Comparison of ENCODE assay signal across 23 cellular contexts in genomic region chr2:131045925-131046579, GRCh38. TPM values are rescaled to one million over a fixed set of nuclear protein-coding genes. Genes with fewer than 3 reads are reported as not detected.
A peak's percentile ranks its signal among the peaks of the same experiment; 100 is the strongest.
DNase-seq lines count a peak whose midpoint lies in the region; ATAC-seq and TF ChIP-seq lines count a peak whose summit lies in the region.
"Had no signal": no experiment of that assay in that cellular context is flagged by ENCODE, and none has a peak within 500 bp of the region (broad histone marks: within the 10 kb centered on the region; RNA-seq: fewer than 3 reads in every experiment).

No MANE protein-coding gene starts in this region.

- H3K36me3 Mint-ChIP-seq in activated T-cell treated with anti-CD3 and anti-CD28 coated beads, Interleukin-2, amount 50 U/mL, for 24 hours (ENCODE audit: low read depth): peaks cover 45% of the 10 kb centered on the region
- H3K36me3 Mint-ChIP-seq in T-helper 17 cell (ENCODE audit: low read depth) (peaks cover 12% of the 10 kb centered on the region), Calu3 (ENCODE audit: insufficient read depth, unreplicated experiment) (peaks cover 45% of the 10 kb centered on the region)

- peak overlapping the region in 2 of 3 donors; percentile 33 to 57 for H3K9ac ChIP-seq in skeletal muscle tissue (ENCODE audit: low read depth in 1 of 3, low read length in 3 of 3)

- CTCF ChIA-PET in Calu3 (lab: Charles Lee): no interaction called here

- peaks cover 27 to 67% (median 41%) of the 10 kb centered on the region in 3 donors for H3K4me1 ChIP-seq in skeletal muscle tissue (ENCODE audit: control insufficient read depth in 3 of 3, insufficient read depth in 3 of 3, low read length in 3 of 3)

- intact Hi-C loops in Calu3 (cut with micrococcal nuclease; ENCODE audit: unreplicated experiment): no loop called here

- peak overlapping the region; percentile 19 for H3K27ac ChIP-seq in skeletal muscle tissue (ENCODE audit: low read depth, low read length)
- H3K27ac ChIP-seq: esophagus muscularis mucosa, HL-60 had no signal

- H3K4me1 Mint-ChIP-seq in activated T-cell treated with anti-CD3 and anti-CD28 coated beads, Interleukin-2, amount 50 U/mL, for 24 hours (ENCODE audit: low read depth): peaks cover 14% of the 10 kb centered on the region
- H3K4me1 Mint-ChIP-seq in T-helper 17 cell (peaks cover 20% of the 10 kb centered on the region), Calu3 (ENCODE audit: low read depth, unreplicated experiment) (no peaks in the 10 kb centered on the region)
- H3K4me1 Mint-ChIP-seq: CD14-positive monocyte had no signal

- H3K27ac Mint-ChIP-seq in activated T-cell treated with anti-CD3 and anti-CD28 coated beads, Interleukin-2, amount 50 U/mL, for 24 hours: peak overlapping the region; percentile 29
- H3K27ac Mint-ChIP-seq in T-helper 17 cell: peak overlapping the region; percentile 63
- H3K27ac Mint-ChIP-seq in Calu3 (ENCODE audit: unreplicated experiment): no peak overlapping the region
- H3K27ac Mint-ChIP-seq: activated naive CD8-positive, alpha-beta T cell treated with anti-CD3 and anti-CD28 coated beads, Interleukin-2, amount 10 ng/mL, durations not matched to agents 7 days and 5 days; stimulated activated naive CD8-positive, alpha-beta T cell treated with anti-CD3 and anti-CD28 coated beads, Interleukin-15, Interleukin-2, amounts not matched to agents 100 ng/mL and 50 ng/mL, for 24 hours had no signal

- H3K27me3 ChIP-seq in skeletal muscle tissue (ENCODE audit: control insufficient read depth in 3 of 3, insufficient read depth in 3 of 3, low read length in 3 of 3): no peaks in the 10 kb centered on the region
- H3K27me3 ChIP-seq: esophagus muscularis mucosa had no signal

- no TSS peak for BruUV-seq in Calu3 (replicated peaks; lab: Mats Ljungman, UMichigan)

- peaks cover 3% of the 10 kb centered on the region for H3K27me3 Mint-ChIP-seq in activated T-cell treated with anti-CD3 and anti-CD28 coated beads, Interleukin-2, amount 50 U/mL, for 24 hours
- no peaks in the 10 kb centered on the region for H3K27me3 Mint-ChIP-seq in T-helper 17 cell
- no peaks in the 10 kb centered on the region for H3K27me3 Mint-ChIP-seq in Calu3 (ENCODE audit: unreplicated experiment)
- H3K27me3 Mint-ChIP-seq: activated naive CD8-positive, alpha-beta T cell treated with anti-CD3 and anti-CD28 coated beads, Interleukin-2, amount 10 ng/mL, durations not matched to agents 7 days and 5 days; brain; stimulated activated naive CD8-positive, alpha-beta T cell treated with anti-CD3 and anti-CD28 coated beads, Interleukin-15, Interleukin-2, amounts not matched to agents 100 ng/mL and 50 ng/mL, for 24 hours had no signal

- H3K9me3 ChIP-seq in T-helper 17 cell (ENCODE audit: control insufficient read depth, low read length, poor library complexity, severe bottlenecking) (no peaks in the 10 kb centered on the region), skeletal muscle tissue (ENCODE audit: control insufficient read depth in 3 of 3, low read length in 3 of 3) (no peaks in the 10 kb centered on the region)
- H3K9me3 ChIP-seq: esophagus muscularis mucosa had no signal

- H3K9me3 Mint-ChIP-seq in activated T-cell treated with anti-CD3 and anti-CD28 coated beads, Interleukin-2, amount 50 U/mL, for 24 hours: no peaks in the 10 kb centered on the region
- no peaks in the 10 kb centered on the region for H3K9me3 Mint-ChIP-seq in Calu3 (ENCODE audit: low read depth, unreplicated experiment)
- H3K9me3 Mint-ChIP-seq: activated naive CD8-positive, alpha-beta T cell treated with anti-CD3 and anti-CD28 coated beads, Interleukin-2, amount 10 ng/mL, durations not matched to agents 7 days and 5 days; activated T-cell treated with anti-CD3 and anti-CD28 coated beads, Interleukin-2, amount 50 U/mL, for 4 hours; brain; memory B cell; stimulated activated naive CD8-positive, alpha-beta T cell treated with anti-CD3 and anti-CD28 coated beads, Interleukin-15, Interleukin-2, amounts not matched to agents 100 ng/mL and 50 ng/mL, for 24 hours; T-cell had no signal

- H3K36me3 ChIP-seq in skeletal muscle tissue (ENCODE audit: control insufficient read depth in 3 of 3, insufficient read depth in 3 of 3, low read length in 3 of 3): peaks cover 16 to 27% (median 19%) of the 10 kb centered on the region in 3 donors

- no peak for DNase-seq in activated T-cell treated with anti-CD3 and anti-CD28 coated beads, Interleukin-2, amount 50 U/mL, for 24 hours
- DNase-seq in activated T-cell treated with anti-CD3 and anti-CD28 coated beads, Interleukin-2, amount 50 U/mL, for 1 hour: no peak
- DNase-seq in T-helper 17 cell: no peak
- no peak for DNase-seq in left lobe of liver (ENCODE audit: low spot score)
- no peak for DNase-seq in Calu3
- DNase-seq in effector CD8-positive, alpha-beta T cell (lab: John Stamatoyannopoulos, UW): no peak
- DNase-seq: ACHN; activated CD4-positive, alpha-beta T cell treated with anti-CD3 and anti-CD28 coated beads, Interleukin-2, amount 50 U/mL, for 48 hours; activated naive CD8-positive, alpha-beta T cell treated with anti-CD3 and anti-CD28 coated beads, Interleukin-2, amount 10 ng/mL, durations not matched to agents 7 days and 5 days; activated T-cell treated with anti-CD3 and anti-CD28 coated beads, Interleukin-2, amount 50 U/mL, for 4 hours; DND-41; NCI-H187 treated with DMSO at 0.1 percent for 48 hours; NCI-H345; NK-92 treated with Interleukin-12 subunit alpha and Interleukin-12 subunit beta, amount 100 ng/mL, for 24 hours; T-cell had no signal

- H3K4me3 Mint-ChIP-seq in activated T-cell treated with anti-CD3 and anti-CD28 coated beads, Interleukin-2, amount 50 U/mL, for 24 hours: no peak overlapping the region
- H3K4me3 Mint-ChIP-seq in T-helper 17 cell: peak overlapping the region; percentile 36
- H3K4me3 Mint-ChIP-seq in Calu3 (ENCODE audit: low read depth, unreplicated experiment): no peak overlapping the region
- H3K4me3 Mint-ChIP-seq: activated naive CD8-positive, alpha-beta T cell treated with anti-CD3 and anti-CD28 coated beads, Interleukin-2, amount 10 ng/mL, durations not matched to agents 7 days and 5 days; activated T-cell treated with anti-CD3 and anti-CD28 coated beads, Interleukin-2, amount 50 U/mL, for 4 hours; brain; CD14-positive monocyte; memory B cell; stimulated activated naive CD8-positive, alpha-beta T cell treated with anti-CD3 and anti-CD28 coated beads, Interleukin-15, Interleukin-2, amounts not matched to agents 100 ng/mL and 50 ng/mL, for 24 hours; T-cell had no signal

- no peak for ATAC-seq in T-helper 17 cell
- peak; percentile 19 for ATAC-seq in left lobe of liver
- ATAC-seq in HG02610 (IDR thresholded peaks at IDR 0.05; ENCODE audit: unreplicated experiment): no peak
- ATAC-seq: activated T-cell treated with anti-CD3 and anti-CD28 coated beads, Interleukin-2, amount 50 U/mL, for 4 hours; T-cell had no signal

- peak overlapping the region in 1 of 3 donors; percentile 22 for H3K4me3 ChIP-seq in skeletal muscle tissue (ENCODE audit: low read length in 3 of 3)
- H3K4me3 ChIP-seq: esophagus muscularis mucosa had no signal

- no peak for TF ChIP-seq CTCF in Calu3 (IDR thresholded peaks at IDR 0.05; ENCODE audit: unreplicated experiment)

RNA-seq across cellular contexts. Expression of gene FAM168B, which starts 47.2 kb away (rescaled TPM):
- total RNA-seq in T-helper 17 cell: 10 to 100 TPM; 56.1 to 71.2 TPM
- 39.5 TPM for total RNA-seq in left lobe of liver
- 57.4 TPM for total RNA-seq in skeletal muscle tissue
- 89.7 and 111 TPM in 2 replicates for total RNA-seq in Calu3 (2022)

RNA-seq across cellular contexts. Expression of gene PLEKHB2, which starts 59.1 kb away (rescaled TPM):
- total RNA-seq in T-helper 17 cell: 10 to 100 TPM; 68.1 to 72.6 TPM
- 10.7 TPM for total RNA-seq in left lobe of liver
- 46.4 TPM for total RNA-seq in skeletal muscle tissue
- 112 and 113 TPM in 2 replicates for total RNA-seq in Calu3 (2022)
